In genomic region chr22:37741312-37741795, GRCh38 we compare ENCODE assay signal across 9 cellular contexts. TPM values are rescaled to one million over a fixed set of nuclear protein-coding genes. Genes with fewer than 3 reads are reported as not detected.
DNase-seq lines count a peak whose midpoint lies in the region; ATAC-seq and TF ChIP-seq lines count a peak whose summit lies in the region.
"Had no signal": no experiment of that assay in that cellular context is flagged by ENCODE, and none has a peak within 500 bp of the region (broad histone marks: within the 10 kb centered on the region; RNA-seq: fewer than 3 reads in every experiment).

No MANE protein-coding gene starts in this region.

- no peak overlapping the region for H3K4me3 Mint-ChIP-seq in activated CD4-positive, alpha-beta T cell treated with anti-CD3 and anti-CD28 coated beads, Interleukin-2, amount 10 ng/mL, durations not matched to agents 24 days and 14 days
- no peak overlapping the region for H3K4me3 Mint-ChIP-seq in natural killer cell
- H3K4me3 Mint-ChIP-seq: stimulated activated naive CD8-positive, alpha-beta T cell treated with anti-CD3 and anti-CD28 coated beads, Interleukin-15, Interleukin-2, amounts not matched to agents 100 ng/mL and 50 ng/mL, for 24 hours had no signal

- no peak overlapping the region for H3K4me3 ChIP-seq in fibroblast of the aortic adventitia (ENCODE audit: low read depth, low read length)

- DNase-seq in HCEC 1CT (peak; percentile 95), OCI-M1 (lab: John Stamatoyannopoulos, UW) (peak; percentile 14), fibroblast of the aortic adventitia (ENCODE audit: low read depth) (peak; percentile 99), posterior vena cava (ENCODE audit: low spot score) (peak; percentile 93), natural killer cell (no peak), COLO829 (ENCODE audit: low spot score) (no peak)
- DNase-seq in activated CD4-positive, alpha-beta T cell treated with anti-CD3 and anti-CD28 coated beads, Interleukin-2, amount 10 ng/mL, durations not matched to agents 24 days and 14 days, result no peak

- H3K36me3 Mint-ChIP-seq in activated CD4-positive, alpha-beta T cell treated with anti-CD3 and anti-CD28 coated beads, Interleukin-2, amount 10 ng/mL, durations not matched to agents 24 days and 14 days (ENCODE audit: low read depth), result peaks cover 6% of the 10 kb centered on the region
- H3K36me3 Mint-ChIP-seq in natural killer cell, result no peaks in the 10 kb centered on the region

- no peak overlapping the region for H3K27ac Mint-ChIP-seq in activated CD4-positive, alpha-beta T cell treated with anti-CD3 and anti-CD28 coated beads, Interleukin-2, amount 10 ng/mL, durations not matched to agents 24 days and 14 days
- no peak overlapping the region for H3K27ac Mint-ChIP-seq in natural killer cell

- TF ChIP-seq CTCF in fibroblast of the aortic adventitia (IDR thresholded peaks at IDR 0.05; ENCODE audit: insufficient read depth, low read length) (no peak), natural killer cell (IDR thresholded peaks at IDR 0.05) (no peak)

- H3K27me3 Mint-ChIP-seq in activated CD4-positive, alpha-beta T cell treated with anti-CD3 and anti-CD28 coated beads, Interleukin-2, amount 10 ng/mL, durations not matched to agents 24 days and 14 days, result no peaks in the 10 kb centered on the region
- peaks cover 0 to 8% of the 10 kb centered on the region in 2 donors for H3K27me3 Mint-ChIP-seq in natural killer cell (ENCODE audit: low read depth in 2 of 2)

- ATAC-seq in HG02852 (IDR thresholded peaks at IDR 0.05; ENCODE audit: unreplicated experiment), result no peak
- ATAC-seq in natural killer cell, result no peak

- H3K9me3 Mint-ChIP-seq in activated CD4-positive, alpha-beta T cell treated with anti-CD3 and anti-CD28 coated beads, Interleukin-2, amount 10 ng/mL, durations not matched to agents 24 days and 14 days, result no peaks in the 10 kb centered on the region
- H3K9me3 Mint-ChIP-seq in natural killer cell, result no peaks in the 10 kb centered on the region
- H3K9me3 Mint-ChIP-seq: stimulated activated naive CD8-positive, alpha-beta T cell treated with anti-CD3 and anti-CD28 coated beads, Interleukin-15, Interleukin-2, amounts not matched to agents 100 ng/mL and 50 ng/mL, for 24 hours had no signal

- intact Hi-C loops in posterior vena cava (cut with DNase I), result no loop called here
- intact Hi-C loops in activated CD4-positive, alpha-beta T cell treated with anti-CD3 and anti-CD28 coated beads, Interleukin-2, amount 10 ng/mL, durations not matched to agents 24 days and 14 days (cut with micrococcal nuclease), result no loop called here
- intact Hi-C loops in natural killer cell (cut with micrococcal nuclease), result no loop called here

- peaks cover 26% of the 10 kb centered on the region for H3K4me1 Mint-ChIP-seq in activated CD4-positive, alpha-beta T cell treated with anti-CD3 and anti-CD28 coated beads, Interleukin-2, amount 10 ng/mL, durations not matched to agents 24 days and 14 days
- H3K4me1 Mint-ChIP-seq in natural killer cell, result peaks cover 7 to 8% of the 10 kb centered on the region in 2 donors

RNA-seq across cellular contexts. Expression of gene TRIOBP, which starts 44.5 kb away (rescaled TPM):
- total RNA-seq in fibroblast of the aortic adventitia (ENCODE audit: low replicate concordance) (150 and 151 TPM in 2 replicates), posterior vena cava (10 to 100 TPM; 93.8 to 95.8 TPM), natural killer cell (10 to 100 TPM; 25.1 to 38.5 (median 25.8) TPM)
- total RNA-seq in activated CD4-positive, alpha-beta T cell treated with anti-CD3 and anti-CD28 coated beads, Interleukin-2, amount 10 ng/mL, durations not matched to agents 24 days and 14 days, result 33.3 and 34.8 TPM in 2 replicates

RNA-seq across cellular contexts. Expression of gene NOL12, which starts 55.2 kb away (rescaled TPM):
- total RNA-seq in fibroblast of the aortic adventitia (ENCODE audit: low replicate concordance) (12.7 and 14.0 TPM in 2 replicates), posterior vena cava (10 to 100 TPM; 12.0 to 13.8 TPM), natural killer cell (10 to 100 TPM; 28.0 to 45.1 (median 39.0) TPM)
- total RNA-seq in activated CD4-positive, alpha-beta T cell treated with anti-CD3 and anti-CD28 coated beads, Interleukin-2, amount 10 ng/mL, durations not matched to agents 24 days and 14 days, result 67.9 and 70.3 TPM in 2 replicates

Comparison
In these comparisons a context has a peak if more than half of its experiments do, and no peak if none do; other contexts are left out.
1. DNase-seq: peak in HCEC 1CT (single experiment), OCI-M1 (single experiment), fibroblast of the aortic adventitia (single experiment) and posterior vena cava (single experiment); none in activated CD4-positive, alpha-beta T cell treated with anti-CD3 and anti-CD28 coated beads, Interleukin-2, amount 10 ng/mL, durations not matched to agents 24 days and 14 days (single experiment), natural killer cell (single experiment) and COLO829 (single experiment).